Comparison of ENCODE assay signal across 1 cellular context in genomic region chr17:35890774-35891155, GRCh38.
TF ChIP-seq lines count a peak whose summit lies in the region.

No MANE protein-coding gene starts in this region.

TF ChIP-seq in K562, 482 proteins besides CTCF, POLR2A, EP300 and RAD21:
- TF ChIP-seq NFIC (IDR thresholded peaks at IDR 0.05) (peak; percentile 64), POLR3G (IDR thresholded peaks at IDR 0.05; ENCODE audit: extremely low read depth, insufficient read length, insufficient replicate concordance) (no peak)
TF ChIP-seq in K562: peak in this region for 1.
